17 cellular contexts compared by ENCODE assay signal in the genomic region with DNA sequence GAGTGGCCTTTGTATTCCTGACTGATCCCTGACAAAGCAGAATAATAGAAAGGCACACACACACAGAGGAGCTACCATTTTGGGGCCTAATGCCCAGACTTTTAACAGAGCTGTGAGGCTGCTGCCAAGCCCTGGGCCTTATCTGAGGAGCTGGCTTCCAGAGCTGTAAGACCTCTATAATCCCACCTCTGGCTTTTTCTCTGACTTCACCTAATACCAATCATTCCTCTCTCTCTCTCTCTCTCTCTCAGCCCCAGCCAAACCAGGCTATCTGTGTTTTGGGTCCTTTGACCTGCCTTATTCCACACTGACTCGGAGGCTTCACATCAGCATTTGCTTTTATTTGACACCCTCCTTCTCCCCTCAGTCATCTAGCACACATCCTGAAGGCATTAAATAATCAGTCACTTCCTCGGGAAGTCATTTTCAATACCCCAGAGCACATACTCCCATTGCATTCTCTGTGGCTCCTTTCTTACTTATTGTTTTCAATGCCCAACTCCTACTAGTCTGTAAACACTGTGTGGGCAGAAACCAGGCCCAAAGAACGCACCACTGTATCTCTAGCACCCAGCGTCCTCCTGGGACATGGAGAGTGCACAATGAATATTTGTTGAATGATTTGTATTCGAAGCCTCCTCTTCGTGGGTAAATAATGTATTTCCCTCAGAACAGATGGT. TPM values are rescaled to one million over a fixed set of nuclear protein-coding genes. Genes with fewer than 3 reads are reported as not detected.
A peak's percentile ranks its signal among the peaks of the same experiment; 100 is the strongest.
DNase-seq lines count a peak whose midpoint lies in the region; ATAC-seq and TF ChIP-seq lines count a peak whose summit lies in the region.
"Had no signal": no experiment of that assay in that cellular context is flagged by ENCODE, and none has a peak within 500 bp of the region (broad histone marks: within the 10 kb centered on the region; RNA-seq: fewer than 3 reads in every experiment).

No MANE protein-coding gene starts in this region.

- no peaks in the 10 kb centered on the region for H3K9me3 Mint-ChIP-seq in Caco-2 (ENCODE audit: unreplicated experiment)
- H3K9me3 Mint-ChIP-seq in neural progenitor cell: no peaks in the 10 kb centered on the region
- H3K9me3 Mint-ChIP-seq in stimulated activated memory B cell treated with anti-CD40 and anti-IgM and Interleukin-4, amounts not matched to agents 10 μg/mL and 1 μg/mL and 100 μg/mL, for 72 hours: no peaks in the 10 kb centered on the region

- H3K36me3 Mint-ChIP-seq in Caco-2 (ENCODE audit: insufficient read depth, unreplicated experiment) (no peaks in the 10 kb centered on the region), neural progenitor cell (no peaks in the 10 kb centered on the region)
- H3K36me3 Mint-ChIP-seq in stimulated activated memory B cell treated with anti-CD40 and anti-IgM and Interleukin-4, amounts not matched to agents 10 μg/mL and 1 μg/mL and 100 μg/mL, for 72 hours: no peaks in the 10 kb centered on the region

- H3F3A ChIP-seq in PC-3 (ENCODE audit: low read length, unreplicated experiment): no peaks in the 10 kb centered on the region
- peaks cover 15% of the 10 kb centered on the region for H3F3A ChIP-seq in neural progenitor cell (ENCODE audit: low read depth)

- H3K79me2 ChIP-seq in PC-3 (ENCODE audit: low read length) (no peaks in the 10 kb centered on the region), neural progenitor cell (ENCODE audit: low read depth) (no peaks in the 10 kb centered on the region)

- DNase-seq in Caco-2 (peak in 1 of 2 experiments; percentile 13), PC-3 (peak; percentile 37), fibroblast of the aortic adventitia (ENCODE audit: low read depth) (peak; percentile 72), neural progenitor cell (ENCODE audit: low spot score) (peak; percentile 71), COR-L47 (lab: John Stamatoyannopoulos, UW) (no peak), MV-4-11 (lab: John Stamatoyannopoulos, UW) (no peak)
- DNase-seq: activated CD8-positive, alpha-beta memory T cell treated with anti-CD3 and anti-CD28 coated beads, Interleukin-2, amount 50 U/mL, for 4 hours; cortex of kidney; left ventricle myocardium superior; NCI-H1417; NCI-H510A treated with DMSO at 0.1 percent for 48 hours; retina; SK-N-SH; trophoblast cell had no signal

- 0 out of 2 replicates have a peak, but pooled peaks cover 7% of the 10 kb centered on the region for H3K4me1 ChIP-seq in Caco-2
- H3K4me1 ChIP-seq in PC-3 (ENCODE audit: insufficient read depth, low read length): peaks cover 9% of the 10 kb centered on the region; the same call in 1 of the 2 replicates
- peaks cover 27% of the 10 kb centered on the region for H3K4me1 ChIP-seq in neural progenitor cell
- H3K4me1 ChIP-seq: breast epithelium had no signal

- no peaks in the 10 kb centered on the region for H4K20me1 ChIP-seq in PC-3 (ENCODE audit: low read length)
- no peaks in the 10 kb centered on the region for H4K20me1 ChIP-seq in neural progenitor cell (ENCODE audit: low read depth)

- H2AFZ ChIP-seq in PC-3 (ENCODE audit: low read length) (peak overlapping the region; percentile 35; the same call in 1 of the 2 replicates), neural progenitor cell (replicated peaks) (no peak overlapping the region)

- H3K9me2 ChIP-seq in PC-3 (replicated peaks; ENCODE audit: low read length): no peaks in the 10 kb centered on the region
- H3K9me2 ChIP-seq: SK-N-SH had no signal

- H3K4me2 ChIP-seq in PC-3 (ENCODE audit: low read length): peak overlapping the region; percentile 17; the same call in 1 of the 2 replicates
- H3K4me2 ChIP-seq in neural progenitor cell: peak overlapping the region; percentile 6
- H3K4me2 ChIP-seq: SK-N-SH had no signal

- H3K36me3 ChIP-seq in Caco-2 (ENCODE audit: control insufficient read depth, insufficient read depth, low read length) (no peaks in the 10 kb centered on the region), PC-3 (ENCODE audit: low read depth, low read length) (no peaks in the 10 kb centered on the region), neural progenitor cell (no peaks in the 10 kb centered on the region)
- H3K36me3 ChIP-seq: breast epithelium had no signal

- H3K27me3 ChIP-seq in Caco-2 (replicated peaks; ENCODE audit: control insufficient read depth, insufficient read depth, low read length): no peaks in the 10 kb centered on the region
- no peaks in the 10 kb centered on the region for H3K27me3 ChIP-seq in PC-3 (ENCODE audit: low read length)
- H3K27me3 ChIP-seq in neural progenitor cell: peaks cover 11% of the 10 kb centered on the region
- H3K27me3 ChIP-seq: breast epithelium had no signal

- no TSS peak for BruUV-seq in Caco-2 (replicated peaks; lab: Mats Ljungman, UMichigan)
- no TSS peak for BruUV-seq in PC-3 (replicated peaks; lab: Mats Ljungman, UMichigan)

- peaks cover 6% of the 10 kb centered on the region for H3K4me1 Mint-ChIP-seq in Caco-2 (ENCODE audit: low read depth, unreplicated experiment)
- peaks cover 51% of the 10 kb centered on the region for H3K4me1 Mint-ChIP-seq in neural progenitor cell
- no peaks in the 10 kb centered on the region for H3K4me1 Mint-ChIP-seq in stimulated activated memory B cell treated with anti-CD40 and anti-IgM and Interleukin-4, amounts not matched to agents 10 μg/mL and 1 μg/mL and 100 μg/mL, for 72 hours

- no peak overlapping the region for H3K4me3 ChIP-seq in Caco-2 (ENCODE audit: low read depth, low read length)
- H3K4me3 ChIP-seq in PC-3 (ENCODE audit: low read length): no peak overlapping the region
- H3K4me3 ChIP-seq in fibroblast of the aortic adventitia (ENCODE audit: low read depth, low read length): no peak overlapping the region
- no peak overlapping the region for H3K4me3 ChIP-seq in neural progenitor cell
- H3K4me3 ChIP-seq: breast epithelium had no signal

- TF ChIP-seq CTCF in Caco-2 (IDR thresholded peaks at IDR 0.05; ENCODE audit: insufficient read depth in 1 of 2, low read depth in 1 of 2, low read length in 1 of 2, severe bottlenecking in 1 of 2, unreplicated experiment in 1 of 2) (no peak), PC-3 (conservative IDR thresholded peaks at IDR 0.05; ENCODE audit: low read depth, low read length) (no peak), fibroblast of the aortic adventitia (IDR thresholded peaks at IDR 0.05; ENCODE audit: insufficient read depth, low read length) (no peak), neural progenitor cell (IDR thresholded peaks at IDR 0.05) (no peak)

- intact Hi-C loops in Caco-2 (cut with micrococcal nuclease; ENCODE audit: unreplicated experiment): no loop called here
- intact Hi-C loops in PC-3 (cut with micrococcal nuclease): no loop called here

- H3K27ac ChIP-seq in PC-3 (ENCODE audit: low read length) (no peak overlapping the region), neural progenitor cell (peak overlapping the region; percentile 9)
- H3K27ac ChIP-seq: breast epithelium had no signal

- POLR2A ChIA-PET in Caco-2 (lab: Charles Lee) (no interaction called here), PC-3 (lab: Charles Lee; ENCODE audit: unreplicated experiment) (no interaction called here)

- H3K27me3 Mint-ChIP-seq in Caco-2 (ENCODE audit: insufficient read depth, unreplicated experiment) (no peaks in the 10 kb centered on the region), neural progenitor cell (ENCODE audit: insufficient read depth, low read depth) (no peaks in the 10 kb centered on the region)
- peaks cover 17% of the 10 kb centered on the region for H3K27me3 Mint-ChIP-seq in stimulated activated memory B cell treated with anti-CD40 and anti-IgM and Interleukin-4, amounts not matched to agents 10 μg/mL and 1 μg/mL and 100 μg/mL, for 72 hours

- H3K9ac ChIP-seq in PC-3 (ENCODE audit: low read length): no peak overlapping the region
- no peak overlapping the region for H3K9ac ChIP-seq in neural progenitor cell
- H3K9ac ChIP-seq: SK-N-SH had no signal

- H3K4me3 Mint-ChIP-seq in Caco-2 (ENCODE audit: unreplicated experiment) (no peak overlapping the region), neural progenitor cell (no peak overlapping the region)
- H3K4me3 Mint-ChIP-seq in stimulated activated memory B cell treated with anti-CD40 and anti-IgM and Interleukin-4, amounts not matched to agents 10 μg/mL and 1 μg/mL and 100 μg/mL, for 72 hours: no peak overlapping the region

- ATAC-seq in PC-3 (peak; percentile 87), HG03175 (IDR thresholded peaks at IDR 0.05; ENCODE audit: unreplicated experiment) (no peak)
- ATAC-seq in stimulated activated memory B cell treated with anti-CD40 and anti-IgM and Interleukin-4, amounts not matched to agents 10 μg/mL and 1 μg/mL and 100 μg/mL, for 72 hours: no peak
- ATAC-seq: left ventricle myocardium superior had no signal

- H3K9me3 ChIP-seq in Caco-2 (no peaks in the 10 kb centered on the region), PC-3 (ENCODE audit: low read length) (no peaks in the 10 kb centered on the region), neural progenitor cell (ENCODE audit: low read depth) (no peaks in the 10 kb centered on the region)
- H3K9me3 ChIP-seq: breast epithelium, SK-N-SH had no signal

- H3K27ac Mint-ChIP-seq in Caco-2 (ENCODE audit: unreplicated experiment) (peak overlapping the region; percentile 5), neural progenitor cell (peak overlapping the region; percentile 95)
- H3K27ac Mint-ChIP-seq in stimulated activated memory B cell treated with anti-CD40 and anti-IgM and Interleukin-4, amounts not matched to agents 10 μg/mL and 1 μg/mL and 100 μg/mL, for 72 hours: no peak overlapping the region

- CTCF ChIA-PET in Caco-2 (lab: Charles Lee) (no interaction called here), PC-3 (lab: Charles Lee) (no interaction called here)

RNA-seq across cellular contexts. Expression of a gene that starts 21.2 kb away (rescaled TPM):
- total RNA-seq in Caco-2 (2022): 74.6 and 81.4 TPM in 2 replicates
- 14.0 TPM in 2 replicates for total RNA-seq in PC-3 (2014; rRNA removed)
- total RNA-seq in fibroblast of the aortic adventitia (ENCODE audit: low replicate concordance): 42.1 and 52.7 TPM in 2 replicates
- total RNA-seq in neural progenitor cell (ENCODE audit: low replicate concordance): 28.5 and 44.1 TPM in 2 replicates

RNA-seq across cellular contexts. Expression of a gene that starts 23.1 kb away (rescaled TPM):
- 12.0 and 14.4 TPM in 2 replicates for total RNA-seq in Caco-2 (2022)
- 71.4 and 97.1 TPM in 2 replicates for total RNA-seq in PC-3 (2014; rRNA removed)
- total RNA-seq in fibroblast of the aortic adventitia (ENCODE audit: low replicate concordance): 8.3 and 78.2 TPM in 2 replicates
- total RNA-seq in neural progenitor cell (ENCODE audit: low replicate concordance): 53.3 and 155 TPM in 2 replicates

Comparison
In these comparisons a context has a peak if more than half of its experiments do, and no peak if none do; other contexts are left out.
1. DNase-seq: peak in PC-3 (single experiment), fibroblast of the aortic adventitia (single experiment) and neural progenitor cell (single experiment); none in COR-L47 (single experiment) and MV-4-11 (single experiment).